Comparison of ENCODE assay signal across 21 cellular contexts in the genomic region with DNA sequence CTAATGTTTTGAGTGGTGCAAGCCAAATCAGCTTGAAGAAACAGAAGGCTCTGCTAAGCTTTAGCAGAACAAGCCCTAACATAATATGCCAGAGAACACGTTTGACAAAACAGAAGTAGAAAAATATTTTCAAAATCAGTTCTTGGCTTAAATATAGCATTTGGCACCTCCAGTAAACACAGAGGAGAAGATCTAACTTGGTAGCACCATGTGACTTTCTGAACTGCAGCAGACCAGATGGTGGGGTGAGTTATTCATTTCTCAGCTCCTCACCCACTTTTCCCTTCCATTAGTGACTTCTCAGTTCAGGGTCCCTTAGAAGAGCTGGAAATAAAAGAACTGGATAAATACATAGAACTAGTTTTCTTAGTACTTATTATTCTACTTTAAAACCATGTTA.
DNase-seq lines count a peak whose midpoint lies in the region; ATAC-seq and TF ChIP-seq lines count a peak whose summit lies in the region.
"Had no signal": no experiment of that assay in that cellular context is flagged by ENCODE, and none has a peak within 500 bp of the region (broad histone marks: within the 10 kb centered on the region; RNA-seq: fewer than 3 reads in every experiment).

No MANE protein-coding gene starts in this region.

- TF ChIP-seq CTCF in left ventricle myocardium inferior (IDR thresholded peaks at IDR 0.05; ENCODE audit: borderline replicate concordance) (no peak), thoracic aorta (IDR thresholded peaks at IDR 0.05) (no peak), lower lobe of right lung (IDR thresholded peaks at IDR 0.05) (no peak)

- H3K27me3 ChIP-seq in left ventricle myocardium inferior (ENCODE audit: low read depth) (no peaks in the 10 kb centered on the region), thoracic aorta (replicated peaks; ENCODE audit: insufficient read depth) (no peaks in the 10 kb centered on the region), lower lobe of right lung (ENCODE audit: low read depth) (no peaks in the 10 kb centered on the region)
- H3K27me3 ChIP-seq: MG63 had no signal

- H3K4me1 Mint-ChIP-seq in activated T-helper 17 cell treated with anti-CD3 and anti-CD28 coated beads, Interleukin-2, amount 50 U/mL, for 72 hours = peaks cover 3% of the 10 kb centered on the region
- H3K4me1 Mint-ChIP-seq: B cell had no signal

- peaks cover 4% of the 10 kb centered on the region for H3K27me3 Mint-ChIP-seq in activated T-helper 17 cell treated with anti-CD3 and anti-CD28 coated beads, Interleukin-2, amount 50 U/mL, for 72 hours
- H3K27me3 Mint-ChIP-seq: B cell, IgD-negative memory B cell had no signal

- H3K4me3 Mint-ChIP-seq in activated T-helper 17 cell treated with anti-CD3 and anti-CD28 coated beads, Interleukin-2, amount 50 U/mL, for 72 hours = no peak overlapping the region
- H3K4me3 Mint-ChIP-seq: B cell, GM23338, IgD-negative memory B cell had no signal

- TF ChIP-seq POLR2A in GM18505 (IDR thresholded peaks at IDR 0.05; ENCODE audit: borderline replicate concordance, extremely low read depth, insufficient read depth, insufficient read length) = no peak

- intact Hi-C loops in left ventricle myocardium inferior (cut with micrococcal nuclease) (no loop called here), lower lobe of right lung (cut with DNase I) (no loop called here)

- H3K4me3 ChIP-seq in left ventricle myocardium inferior = no peak overlapping the region
- H3K4me3 ChIP-seq in thoracic aorta = no peak overlapping the region
- no peak overlapping the region for H3K4me3 ChIP-seq in lower lobe of right lung
- H3K4me3 ChIP-seq: GM23338, MG63 had no signal

- H3K9me3 ChIP-seq in left ventricle myocardium inferior (replicated peaks) (peaks cover 23% of the 10 kb centered on the region), thoracic aorta (peaks cover 9% of the 10 kb centered on the region), lower lobe of right lung (peaks cover 18% of the 10 kb centered on the region)

- H3K36me3 ChIP-seq in left ventricle myocardium inferior = no peaks in the 10 kb centered on the region
- no peaks in the 10 kb centered on the region for H3K36me3 ChIP-seq in thoracic aorta
- no peaks in the 10 kb centered on the region for H3K36me3 ChIP-seq in lower lobe of right lung
- H3K36me3 ChIP-seq: MG63 had no signal

- peaks cover 21% of the 10 kb centered on the region for H3K9me3 Mint-ChIP-seq in activated T-helper 17 cell treated with anti-CD3 and anti-CD28 coated beads, Interleukin-2, amount 50 U/mL, for 72 hours
- H3K9me3 Mint-ChIP-seq: GM23338 had no signal

- H3K27ac ChIP-seq in left ventricle myocardium inferior (replicated peaks) (peak overlapping the region; percentile 31), thoracic aorta (peak overlapping the region; percentile 21 to 50), lower lobe of right lung (no peak overlapping the region)
- H3K27ac ChIP-seq: 22Rv1 had no signal

- DNase-seq in NCI-H2171 treated with DMSO at 0.1 percent for 48 hours (lab: John Stamatoyannopoulos, UW) (peak; percentile 15), NCI-H2171 (lab: John Stamatoyannopoulos, UW) (no peak), cerebellar cortex (ENCODE audit: low spot score) (peak; percentile 71), left ventricle myocardium inferior (no peak), thoracic aorta (ENCODE audit: low spot score) (no peak), lower lobe of right lung (no peak)
- DNase-seq: GDM1, HCEC 1CT, Kasumi-1, MG63, NCI-H1092 treated with DMSO at 0.1 percent for 48 hours, NCI-H146, NCI-H2029 treated with DMSO at 0.1 percent for 48 hours, OCI-M1, SHP77 treated with DMSO at 0.1 percent for 48 hours had no signal

- no peak overlapping the region for H3K27ac Mint-ChIP-seq in activated T-helper 17 cell treated with anti-CD3 and anti-CD28 coated beads, Interleukin-2, amount 50 U/mL, for 72 hours
- H3K27ac Mint-ChIP-seq: B cell, GM23338, IgD-negative memory B cell had no signal

- no peak for ATAC-seq in thoracic aorta (ENCODE audit: insufficient number of reproducible peaks, low FRiP score, low read depth)
- no peak for ATAC-seq in GM18505 (IDR thresholded peaks at IDR 0.05; ENCODE audit: unreplicated experiment)
- no peak for ATAC-seq in lower lobe of right lung
- ATAC-seq in activated T-helper 17 cell treated with anti-CD3 and anti-CD28 coated beads, Interleukin-2, amount 50 U/mL, for 72 hours (replicated peaks) = no peak
- ATAC-seq: GM23338 had no signal

- no peaks in the 10 kb centered on the region for H3K36me3 Mint-ChIP-seq in activated T-helper 17 cell treated with anti-CD3 and anti-CD28 coated beads, Interleukin-2, amount 50 U/mL, for 72 hours (ENCODE audit: low read depth)

- H3K4me1 ChIP-seq in left ventricle myocardium inferior = peaks cover 33% of the 10 kb centered on the region
- peaks cover 21 to 34% of the 10 kb centered on the region in 2 donors for H3K4me1 ChIP-seq in thoracic aorta (ENCODE audit: control insufficient read depth in 1 of 2, low read depth in 2 of 2)
- H3K4me1 ChIP-seq in lower lobe of right lung = no peaks in the 10 kb centered on the region

Comparison
In these comparisons a context has a peak if more than half of its experiments do, and no peak if none do; other contexts are left out.
1. DNase-seq: peak in NCI-H2171 treated with DMSO at 0.1 percent for 48 hours (single experiment) and cerebellar cortex (single experiment); none in NCI-H2171 (single experiment), left ventricle myocardium inferior (single experiment), thoracic aorta (single experiment) and lower lobe of right lung (single experiment).